Comparison of ENCODE assay signal across 1 cellular context in the genomic region with DNA sequence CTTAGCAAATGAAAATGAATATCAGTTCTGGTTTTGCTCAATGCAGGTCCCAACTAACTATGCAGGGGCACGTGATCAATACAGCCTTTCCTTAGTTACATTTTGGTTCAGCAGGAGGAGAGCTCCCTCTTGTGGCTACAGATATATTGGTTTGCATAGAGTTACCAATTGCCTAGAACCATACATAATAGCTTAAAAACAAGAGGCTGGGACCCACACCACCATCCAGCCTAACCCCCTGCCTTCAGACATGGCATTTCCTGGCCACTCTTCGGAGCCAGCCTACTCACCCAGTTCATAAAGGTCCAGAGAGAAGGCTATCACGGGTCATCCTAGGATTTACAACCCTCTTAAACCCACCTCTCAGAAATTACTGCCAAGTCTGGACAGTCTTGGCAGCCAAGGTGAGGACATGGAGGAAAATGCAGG.
TF ChIP-seq lines count a peak whose summit lies in the region.

No MANE protein-coding gene starts in this region.

TF ChIP-seq in HepG2, 621 proteins besides CTCF, POLR2A, EP300 and RAD21 (continued from another document):
- TF ChIP-seq, protein P1, sequence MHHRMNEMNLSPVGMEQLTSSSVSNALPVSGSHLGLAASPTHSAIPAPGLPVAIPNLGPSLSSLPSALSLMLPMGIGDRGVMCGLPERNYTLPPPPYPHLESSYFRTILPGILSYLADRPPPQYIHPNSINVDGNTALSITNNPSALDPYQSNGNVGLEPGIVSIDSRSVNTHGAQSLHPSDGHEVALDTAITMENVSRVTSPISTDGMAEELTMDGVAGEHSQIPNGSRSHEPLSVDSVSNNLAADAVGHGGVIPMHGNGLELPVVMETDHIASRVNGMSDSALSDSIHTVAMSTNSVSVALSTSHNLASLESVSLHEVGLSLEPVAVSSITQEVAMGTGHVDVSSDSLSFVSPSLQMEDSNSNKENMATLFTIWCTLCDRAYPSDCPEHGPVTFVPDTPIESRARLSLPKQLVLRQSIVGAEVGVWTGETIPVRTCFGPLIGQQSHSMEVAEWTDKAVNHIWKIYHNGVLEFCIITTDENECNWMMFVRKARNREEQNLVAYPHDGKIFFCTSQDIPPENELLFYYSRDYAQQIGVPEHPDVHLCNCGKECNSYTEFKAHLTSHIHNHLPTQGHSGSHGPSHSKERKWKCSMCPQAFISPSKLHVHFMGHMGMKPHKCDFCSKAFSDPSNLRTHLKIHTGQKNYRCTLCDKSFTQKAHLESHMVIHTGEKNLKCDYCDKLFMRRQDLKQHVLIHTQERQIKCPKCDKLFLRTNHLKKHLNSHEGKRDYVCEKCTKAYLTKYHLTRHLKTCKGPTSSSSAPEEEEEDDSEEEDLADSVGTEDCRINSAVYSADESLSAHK (CRISPR knock-in tag; IDR thresholded peaks at IDR 0.05; ENCODE audit: borderline replicate concordance): no peak
- no peak for TF ChIP-seq ZNF7 (CRISPR knock-in tag; IDR thresholded peaks at IDR 0.05)
- no peak for TF ChIP-seq RXRA (CRISPR knock-in tag; IDR thresholded peaks at IDR 0.05)
- TF ChIP-seq, protein P2, sequence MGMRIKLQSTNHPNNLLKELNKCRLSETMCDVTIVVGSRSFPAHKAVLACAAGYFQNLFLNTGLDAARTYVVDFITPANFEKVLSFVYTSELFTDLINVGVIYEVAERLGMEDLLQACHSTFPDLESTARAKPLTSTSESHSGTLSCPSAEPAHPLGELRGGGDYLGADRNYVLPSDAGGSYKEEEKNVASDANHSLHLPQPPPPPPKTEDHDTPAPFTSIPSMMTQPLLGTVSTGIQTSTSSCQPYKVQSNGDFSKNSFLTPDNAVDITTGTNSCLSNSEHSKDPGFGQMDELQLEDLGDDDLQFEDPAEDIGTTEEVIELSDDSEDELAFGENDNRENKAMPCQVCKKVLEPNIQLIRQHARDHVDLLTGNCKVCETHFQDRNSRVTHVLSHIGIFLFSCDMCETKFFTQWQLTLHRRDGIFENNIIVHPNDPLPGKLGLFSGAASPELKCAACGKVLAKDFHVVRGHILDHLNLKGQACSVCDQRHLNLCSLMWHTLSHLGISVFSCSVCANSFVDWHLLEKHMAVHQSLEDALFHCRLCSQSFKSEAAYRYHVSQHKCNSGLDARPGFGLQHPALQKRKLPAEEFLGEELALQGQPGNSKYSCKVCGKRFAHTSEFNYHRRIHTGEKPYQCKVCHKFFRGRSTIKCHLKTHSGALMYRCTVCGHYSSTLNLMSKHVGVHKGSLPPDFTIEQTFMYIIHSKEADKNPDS (CRISPR knock-in tag; IDR thresholded peaks at IDR 0.05): no peak
- TF ChIP-seq MBNL3 (CRISPR knock-in tag; conservative IDR thresholded peaks at IDR 0.05): no peak
- TF ChIP-seq, protein P3, sequence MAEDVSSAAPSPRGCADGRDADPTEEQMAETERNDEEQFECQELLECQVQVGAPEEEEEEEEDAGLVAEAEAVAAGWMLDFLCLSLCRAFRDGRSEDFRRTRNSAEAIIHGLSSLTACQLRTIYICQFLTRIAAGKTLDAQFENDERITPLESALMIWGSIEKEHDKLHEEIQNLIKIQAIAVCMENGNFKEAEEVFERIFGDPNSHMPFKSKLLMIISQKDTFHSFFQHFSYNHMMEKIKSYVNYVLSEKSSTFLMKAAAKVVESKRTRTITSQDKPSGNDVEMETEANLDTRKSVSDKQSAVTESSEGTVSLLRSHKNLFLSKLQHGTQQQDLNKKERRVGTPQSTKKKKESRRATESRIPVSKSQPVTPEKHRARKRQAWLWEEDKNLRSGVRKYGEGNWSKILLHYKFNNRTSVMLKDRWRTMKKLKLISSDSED (CRISPR knock-in tag; IDR thresholded peaks at IDR 0.05): no peak
- TF ChIP-seq, protein P4, sequence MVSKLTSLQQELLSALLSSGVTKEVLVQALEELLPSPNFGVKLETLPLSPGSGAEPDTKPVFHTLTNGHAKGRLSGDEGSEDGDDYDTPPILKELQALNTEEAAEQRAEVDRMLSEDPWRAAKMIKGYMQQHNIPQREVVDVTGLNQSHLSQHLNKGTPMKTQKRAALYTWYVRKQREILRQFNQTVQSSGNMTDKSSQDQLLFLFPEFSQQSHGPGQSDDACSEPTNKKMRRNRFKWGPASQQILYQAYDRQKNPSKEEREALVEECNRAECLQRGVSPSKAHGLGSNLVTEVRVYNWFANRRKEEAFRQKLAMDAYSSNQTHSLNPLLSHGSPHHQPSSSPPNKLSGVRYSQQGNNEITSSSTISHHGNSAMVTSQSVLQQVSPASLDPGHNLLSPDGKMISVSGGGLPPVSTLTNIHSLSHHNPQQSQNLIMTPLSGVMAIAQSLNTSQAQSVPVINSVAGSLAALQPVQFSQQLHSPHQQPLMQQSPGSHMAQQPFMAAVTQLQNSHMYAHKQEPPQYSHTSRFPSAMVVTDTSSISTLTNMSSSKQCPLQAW (CRISPR knock-in tag; IDR thresholded peaks at IDR 0.05): peak; percentile 59; the same call in 1 of the 2 replicates
- TF ChIP-seq, protein P5, sequence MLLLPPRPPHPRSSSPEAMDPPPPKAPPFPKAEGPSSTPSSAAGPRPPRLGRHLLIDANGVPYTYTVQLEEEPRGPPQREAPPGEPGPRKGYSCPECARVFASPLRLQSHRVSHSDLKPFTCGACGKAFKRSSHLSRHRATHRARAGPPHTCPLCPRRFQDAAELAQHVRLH (CRISPR knock-in tag; IDR thresholded peaks at IDR 0.05; ENCODE audit: borderline replicate concordance, low read depth): peak; percentile 44; the same call in 1 of the 2 replicates
- TF ChIP-seq, protein P6, sequence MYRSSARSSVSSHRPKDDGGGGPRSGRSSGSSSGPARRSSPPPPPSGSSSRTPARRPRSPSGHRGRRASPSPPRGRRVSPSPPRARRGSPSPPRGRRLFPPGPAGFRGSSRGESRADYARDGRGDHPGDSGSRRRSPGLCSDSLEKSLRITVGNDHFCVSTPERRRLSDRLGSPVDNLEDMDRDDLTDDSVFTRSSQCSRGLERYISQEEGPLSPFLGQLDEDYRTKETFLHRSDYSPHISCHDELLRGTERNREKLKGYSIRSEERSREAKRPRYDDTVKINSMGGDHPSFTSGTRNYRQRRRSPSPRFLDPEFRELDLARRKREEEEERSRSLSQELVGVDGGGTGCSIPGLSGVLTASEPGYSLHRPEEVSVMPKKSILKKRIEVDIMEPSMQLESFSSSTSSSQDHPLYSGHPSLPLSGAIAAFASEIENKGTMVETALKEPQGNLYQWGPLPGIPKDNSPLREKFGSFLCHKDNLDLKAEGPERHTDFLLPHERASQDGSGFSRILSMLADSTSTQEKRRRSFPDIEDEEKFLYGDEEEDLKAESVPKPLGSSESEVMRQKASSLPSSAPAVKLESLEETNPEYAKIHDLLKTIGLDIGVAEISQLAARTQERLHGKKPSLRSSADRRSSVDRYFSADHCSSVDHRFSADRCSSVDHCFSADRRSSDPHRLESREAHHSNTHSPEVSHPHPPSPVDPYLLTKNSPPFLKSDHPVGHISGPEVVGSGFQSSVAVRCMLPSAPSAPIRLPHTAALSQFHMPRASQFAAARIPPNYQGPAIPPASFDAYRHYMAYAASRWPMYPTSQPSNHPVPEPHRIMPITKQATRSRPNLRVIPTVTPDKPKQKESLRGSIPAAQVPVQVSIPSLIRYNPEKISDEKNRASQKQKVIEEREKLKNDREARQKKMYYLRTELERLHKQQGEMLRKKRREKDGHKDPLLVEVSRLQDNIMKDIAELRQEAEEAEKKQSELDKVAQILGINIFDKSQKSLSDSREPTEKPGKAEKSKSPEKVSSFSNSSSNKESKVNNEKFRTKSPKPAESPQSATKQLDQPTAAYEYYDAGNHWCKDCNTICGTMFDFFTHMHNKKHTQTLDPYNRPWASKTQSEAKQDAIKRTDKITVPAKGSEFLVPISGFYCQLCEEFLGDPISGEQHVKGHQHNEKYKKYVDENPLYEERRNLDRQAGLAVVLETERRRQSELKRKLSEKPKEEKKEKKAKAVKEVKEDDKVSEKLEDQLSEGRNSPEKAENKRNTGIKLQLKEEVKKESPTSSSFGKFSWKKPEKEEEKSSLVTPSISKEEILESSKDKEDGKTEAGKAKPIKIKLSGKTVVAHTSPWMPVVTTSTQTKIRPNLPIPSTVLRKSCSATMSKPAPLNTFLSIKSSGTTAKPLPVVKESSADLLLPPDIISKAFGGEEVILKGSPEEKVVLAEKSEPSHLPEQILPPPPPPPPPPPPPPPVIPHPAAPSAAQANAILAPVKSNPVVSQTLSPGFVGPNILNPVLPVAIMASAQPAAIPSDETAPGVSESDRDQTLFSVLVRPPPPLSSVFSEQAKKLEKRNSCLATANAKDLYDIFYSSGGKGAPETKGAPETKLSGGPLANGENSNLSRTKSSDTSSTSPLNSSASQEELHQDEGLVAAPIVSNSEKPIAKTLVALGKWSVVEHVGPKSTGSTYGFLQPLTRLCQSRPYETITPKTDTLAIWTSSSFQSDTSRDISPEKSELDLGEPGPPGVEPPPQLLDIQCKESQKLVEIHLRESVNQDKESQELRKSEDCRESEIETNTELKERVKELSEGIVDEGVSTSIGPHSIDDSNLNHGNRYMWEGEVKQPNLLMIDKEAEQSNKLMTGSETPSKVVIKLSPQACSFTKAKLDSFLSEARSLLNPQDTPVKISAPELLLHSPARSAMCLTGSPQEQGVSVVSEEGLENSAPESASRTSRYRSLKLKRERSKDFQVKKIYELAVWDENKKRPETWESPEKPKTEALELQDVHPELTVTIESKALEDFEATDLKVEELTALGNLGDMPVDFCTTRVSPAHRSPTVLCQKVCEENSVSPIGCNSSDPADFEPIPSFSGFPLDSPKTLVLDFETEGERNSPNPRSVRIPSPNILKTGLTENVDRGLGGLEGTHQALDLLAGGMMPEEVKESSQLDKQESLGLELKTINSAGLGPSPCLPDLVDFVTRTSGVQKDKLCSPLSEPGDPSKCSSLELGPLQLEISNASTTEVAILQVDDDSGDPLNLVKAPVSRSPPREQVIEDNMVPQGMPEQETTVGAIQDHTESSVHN (CRISPR knock-in tag; IDR thresholded peaks at IDR 0.05): no peak
- TF ChIP-seq HHEX (CRISPR knock-in tag; IDR thresholded peaks at IDR 0.05): no peak
- TF ChIP-seq, protein P7, sequence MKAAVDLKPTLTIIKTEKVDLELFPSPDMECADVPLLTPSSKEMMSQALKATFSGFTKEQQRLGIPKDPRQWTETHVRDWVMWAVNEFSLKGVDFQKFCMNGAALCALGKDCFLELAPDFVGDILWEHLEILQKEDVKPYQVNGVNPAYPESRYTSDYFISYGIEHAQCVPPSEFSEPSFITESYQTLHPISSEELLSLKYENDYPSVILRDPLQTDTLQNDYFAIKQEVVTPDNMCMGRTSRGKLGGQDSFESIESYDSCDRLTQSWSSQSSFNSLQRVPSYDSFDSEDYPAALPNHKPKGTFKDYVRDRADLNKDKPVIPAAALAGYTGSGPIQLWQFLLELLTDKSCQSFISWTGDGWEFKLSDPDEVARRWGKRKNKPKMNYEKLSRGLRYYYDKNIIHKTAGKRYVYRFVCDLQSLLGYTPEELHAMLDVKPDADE (CRISPR knock-in tag; IDR thresholded peaks at IDR 0.05): no peak
- TF ChIP-seq, protein P8, sequence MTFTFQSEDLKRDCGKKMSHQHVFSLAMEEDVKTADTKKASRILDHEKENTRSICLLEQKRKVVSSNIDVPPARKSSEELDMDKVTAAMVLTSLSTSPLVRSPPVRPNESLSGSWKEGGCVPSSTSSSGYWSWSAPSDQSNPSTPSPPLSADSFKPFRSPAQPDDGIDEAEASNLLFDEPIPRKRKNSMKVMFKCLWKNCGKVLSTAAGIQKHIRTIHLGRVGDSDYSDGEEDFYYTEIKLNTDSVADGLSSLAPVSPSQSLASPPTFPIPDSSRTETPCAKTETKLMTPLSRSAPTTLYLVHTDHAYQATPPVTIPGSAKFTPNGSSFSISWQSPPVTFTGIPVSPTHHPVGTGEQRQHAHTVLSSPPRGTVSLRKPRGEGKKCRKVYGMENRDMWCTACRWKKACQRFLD (CRISPR knock-in tag; IDR thresholded peaks at IDR 0.05; ENCODE audit: borderline replicate concordance): no peak
- TF ChIP-seq, protein P9, sequence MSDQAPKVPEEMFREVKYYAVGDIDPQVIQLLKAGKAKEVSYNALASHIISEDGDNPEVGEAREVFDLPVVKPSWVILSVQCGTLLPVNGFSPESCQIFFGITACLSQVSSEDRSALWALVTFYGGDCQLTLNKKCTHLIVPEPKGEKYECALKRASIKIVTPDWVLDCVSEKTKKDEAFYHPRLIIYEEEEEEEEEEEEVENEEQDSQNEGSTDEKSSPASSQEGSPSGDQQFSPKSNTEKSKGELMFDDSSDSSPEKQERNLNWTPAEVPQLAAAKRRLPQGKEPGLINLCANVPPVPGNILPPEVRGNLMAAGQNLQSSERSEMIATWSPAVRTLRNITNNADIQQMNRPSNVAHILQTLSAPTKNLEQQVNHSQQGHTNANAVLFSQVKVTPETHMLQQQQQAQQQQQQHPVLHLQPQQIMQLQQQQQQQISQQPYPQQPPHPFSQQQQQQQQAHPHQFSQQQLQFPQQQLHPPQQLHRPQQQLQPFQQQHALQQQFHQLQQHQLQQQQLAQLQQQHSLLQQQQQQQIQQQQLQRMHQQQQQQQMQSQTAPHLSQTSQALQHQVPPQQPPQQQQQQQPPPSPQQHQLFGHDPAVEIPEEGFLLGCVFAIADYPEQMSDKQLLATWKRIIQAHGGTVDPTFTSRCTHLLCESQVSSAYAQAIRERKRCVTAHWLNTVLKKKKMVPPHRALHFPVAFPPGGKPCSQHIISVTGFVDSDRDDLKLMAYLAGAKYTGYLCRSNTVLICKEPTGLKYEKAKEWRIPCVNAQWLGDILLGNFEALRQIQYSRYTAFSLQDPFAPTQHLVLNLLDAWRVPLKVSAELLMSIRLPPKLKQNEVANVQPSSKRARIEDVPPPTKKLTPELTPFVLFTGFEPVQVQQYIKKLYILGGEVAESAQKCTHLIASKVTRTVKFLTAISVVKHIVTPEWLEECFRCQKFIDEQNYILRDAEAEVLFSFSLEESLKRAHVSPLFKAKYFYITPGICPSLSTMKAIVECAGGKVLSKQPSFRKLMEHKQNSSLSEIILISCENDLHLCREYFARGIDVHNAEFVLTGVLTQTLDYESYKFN (CRISPR knock-in tag; conservative IDR thresholded peaks at IDR 0.05): no peak
- TF ChIP-seq PPARG (CRISPR knock-in tag; conservative IDR thresholded peaks at IDR 0.05): 0 out of 2 replicates have a peak, but pooled peaks have one; percentile 20
- no peak for TF ChIP-seq PRMT3 (CRISPR knock-in tag; IDR thresholded peaks at IDR 0.05; ENCODE audit: borderline replicate concordance, low read depth)
TF ChIP-seq in HepG2: peak in this region for 42.
